In the genomic region with DNA sequence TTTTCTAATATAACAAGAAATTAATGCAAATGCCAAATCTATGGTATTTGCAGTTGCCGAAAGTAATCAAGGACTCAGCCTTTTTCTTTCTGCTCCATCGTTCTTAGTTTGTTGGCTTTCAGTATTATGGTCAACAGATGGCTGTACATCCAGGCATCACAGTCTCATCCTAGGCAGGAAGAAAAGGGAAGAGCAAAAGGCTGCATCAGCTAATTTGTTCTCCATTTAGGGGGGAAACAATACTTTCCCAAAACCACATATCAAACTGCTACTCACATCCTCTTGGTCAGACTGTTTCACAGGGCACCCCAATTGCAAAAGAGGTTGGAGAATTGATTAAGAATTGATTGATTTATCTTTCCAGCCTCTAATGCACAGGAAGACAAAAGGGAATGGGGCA, we compare ENCODE assay signal across 35 cellular contexts.
"Had no signal": no experiment of that assay in that cellular context is flagged by ENCODE, and none has a peak within 500 bp of the region (broad histone marks: within the 10 kb centered on the region; RNA-seq: fewer than 3 reads in every experiment).

No MANE protein-coding gene starts in this region.

- H3K27me3 ChIP-seq: ascending aorta, cardiac muscle cell had no signal

- FAIRE-seq: bronchial epithelial cell, TTC549 had no signal

- H3K27ac ChIP-seq: ascending aorta, cardiac muscle cell, VCaP had no signal

- H3K4me1 ChIP-seq: ascending aorta had no signal

- H3K36me3 ChIP-seq: ascending aorta, cardiac muscle cell had no signal

- H3K27ac Mint-ChIP-seq: activated B cell treated with CpG ODN at 0.5 μM for 24 hours; activated CD4-positive, alpha-beta memory T cell treated with anti-CD3 and anti-CD28 coated beads for 36 hours; activated CD4-positive, alpha-beta T cell treated with anti-CD3 and anti-CD28 coated beads, Interleukin-2, amount 10 ng/mL, durations not matched to agents 24 days and 14 days; activated CD8-positive, alpha-beta T cell treated with anti-CD3 and anti-CD28 coated beads for 36 hours; activated naive CD4-positive, alpha-beta T cell treated with anti-CD3 and anti-CD28 coated beads, Interleukin-2, amount 10 ng/mL, durations not matched to agents 7 days and 5 days; activated naive CD4-positive, alpha-beta T cell treated with anti-CD3 and anti-CD28 coated beads, Interleukin-2, amount 50 U/mL, for 24 hours; activated naive CD8-positive, alpha-beta T cell; activated naive CD8-positive, alpha-beta T cell treated with anti-CD3 and anti-CD28 coated beads, Interleukin-2, amount 10 ng/mL, durations not matched to agents 7 days and 5 days; activated naive CD8-positive, alpha-beta T cell treated with anti-CD3 and anti-CD28 coated beads, Interleukin-2, amount 50 U/mL, for 24 hours; activated T-helper 2 cell treated with anti-CD3 and anti-CD28 coated beads, Interferon-gamma antibody, Interleukin-2, Interleukin-4, amounts not matched to agents 10 μg/mL and 5 μg/mL and 100 μg/mL, durations not matched to agents 14 hours and 24 hours and 36 hours; T-helper 1 cell treated with Interleukin-12 subunit alpha and Interleukin-12 subunit beta and Interleukin-4 antibody, amounts not matched to agents 30 μg/mL and 1 μg/mL, for 36 hours; T-helper 2 cell treated with Interferon-gamma antibody and Interleukin-4, amounts not matched to agents 5 μg/mL and 100 μg/mL, for 36 hours had no signal

- H3K9me3 Mint-ChIP-seq: activated B cell treated with CpG ODN at 0.5 μM for 24 hours; activated CD4-positive, alpha-beta memory T cell treated with anti-CD3 and anti-CD28 coated beads for 36 hours; activated CD4-positive, alpha-beta T cell treated with anti-CD3 and anti-CD28 coated beads, Interleukin-2, amount 10 ng/mL, durations not matched to agents 24 days and 14 days; activated CD8-positive, alpha-beta T cell treated with anti-CD3 and anti-CD28 coated beads for 36 hours; activated naive CD4-positive, alpha-beta T cell treated with anti-CD3 and anti-CD28 coated beads, Interleukin-2, amount 10 ng/mL, durations not matched to agents 7 days and 5 days; activated naive CD4-positive, alpha-beta T cell treated with anti-CD3 and anti-CD28 coated beads, Interleukin-2, amount 50 U/mL, for 24 hours; activated naive CD8-positive, alpha-beta T cell treated with anti-CD3 and anti-CD28 coated beads, Interleukin-2, amount 10 ng/mL, durations not matched to agents 7 days and 5 days; activated naive CD8-positive, alpha-beta T cell treated with anti-CD3 and anti-CD28 coated beads, Interleukin-2, amount 50 U/mL, for 24 hours; activated T-cell treated with anti-CD3 and anti-CD28 coated beads, Interleukin-2, amount 50 U/mL, for 4 hours; activated T-helper 2 cell treated with anti-CD3 and anti-CD28 coated beads, Interferon-gamma antibody, Interleukin-2, Interleukin-4, amounts not matched to agents 10 μg/mL and 5 μg/mL and 100 μg/mL, durations not matched to agents 14 hours and 24 hours and 36 hours; brain; central memory CD8-positive, alpha-beta T cell; T-helper 1 cell treated with Interleukin-12 subunit alpha and Interleukin-12 subunit beta and Interleukin-4 antibody, amounts not matched to agents 30 μg/mL and 1 μg/mL, for 36 hours; T-helper 2 cell treated with Interferon-gamma antibody and Interleukin-4, amounts not matched to agents 5 μg/mL and 100 μg/mL, for 36 hours had no signal

- H3K4me1 Mint-ChIP-seq: activated B cell treated with CpG ODN at 0.5 μM for 24 hours; central memory CD8-positive, alpha-beta T cell had no signal

- H3K36me3 Mint-ChIP-seq: activated CD4-positive, alpha-beta memory T cell treated with anti-CD3 and anti-CD28 coated beads for 36 hours; activated naive CD4-positive, alpha-beta T cell treated with anti-CD3 and anti-CD28 coated beads, Interleukin-2, amount 10 ng/mL, durations not matched to agents 7 days and 5 days; activated naive CD4-positive, alpha-beta T cell treated with anti-CD3 and anti-CD28 coated beads, Interleukin-2, amount 50 U/mL, for 24 hours; activated naive CD8-positive, alpha-beta T cell; activated naive CD8-positive, alpha-beta T cell treated with anti-CD3 and anti-CD28 coated beads, Interleukin-2, amount 10 ng/mL, durations not matched to agents 7 days and 5 days; brain had no signal

- H3K9me3 ChIP-seq: ascending aorta had no signal

- H3K4me3 Mint-ChIP-seq: activated B cell treated with CpG ODN at 0.5 μM for 24 hours; activated CD4-positive, alpha-beta memory T cell treated with anti-CD3 and anti-CD28 coated beads for 36 hours; activated CD4-positive, alpha-beta T cell treated with anti-CD3 and anti-CD28 coated beads, Interleukin-2, amount 10 ng/mL, durations not matched to agents 24 days and 14 days; activated CD8-positive, alpha-beta T cell treated with anti-CD3 and anti-CD28 coated beads for 36 hours; activated naive CD4-positive, alpha-beta T cell treated with anti-CD3 and anti-CD28 coated beads, Interleukin-2, amount 10 ng/mL, durations not matched to agents 7 days and 5 days; activated naive CD4-positive, alpha-beta T cell treated with anti-CD3 and anti-CD28 coated beads, Interleukin-2, amount 50 U/mL, for 24 hours; activated naive CD8-positive, alpha-beta T cell; activated naive CD8-positive, alpha-beta T cell treated with anti-CD3 and anti-CD28 coated beads, Interleukin-2, amount 10 ng/mL, durations not matched to agents 7 days and 5 days; activated naive CD8-positive, alpha-beta T cell treated with anti-CD3 and anti-CD28 coated beads, Interleukin-2, amount 50 U/mL, for 24 hours; activated T-cell treated with anti-CD3 and anti-CD28 coated beads, Interleukin-2, amount 50 U/mL, for 4 hours; brain; central memory CD8-positive, alpha-beta T cell; T-helper 1 cell treated with Interleukin-12 subunit alpha and Interleukin-12 subunit beta and Interleukin-4 antibody, amounts not matched to agents 30 μg/mL and 1 μg/mL, for 36 hours; T-helper 2 cell treated with Interferon-gamma antibody and Interleukin-4, amounts not matched to agents 5 μg/mL and 100 μg/mL, for 36 hours had no signal

- DNase-seq: activated B cell treated with CpG ODN at 0.5 μM for 24 hours; activated CD4-positive, alpha-beta memory T cell treated with anti-CD3 and anti-CD28 coated beads for 36 hours; activated CD4-positive, alpha-beta T cell treated with anti-CD3 and anti-CD28 coated beads for 4 hours; activated CD4-positive, alpha-beta T cell treated with anti-CD3 and anti-CD28 coated beads, Interleukin-2, amount 10 ng/mL, durations not matched to agents 24 days and 14 days; activated CD4-positive, alpha-beta T cell treated with anti-CD3 and anti-CD28 coated beads, Interleukin-2, amount 50 U/mL, for 1 hour; activated CD4-positive, alpha-beta T cell treated with anti-CD3 and anti-CD28 coated beads, Interleukin-2, amount 50 U/mL, for 4 hours; activated CD4-positive, CD25-positive, alpha-beta regulatory T cell treated with anti-CD3 and anti-CD28 coated beads, Interleukin-2, amount 50 U/mL, for 72 hours; activated CD8-positive, alpha-beta memory T cell treated with anti-CD3 and anti-CD28 coated beads, Interleukin-2, amount 50 U/mL, for 4 hours; activated CD8-positive, alpha-beta T cell treated with anti-CD3 and anti-CD28 coated beads for 36 hours; activated effector memory CD4-positive, alpha-beta T cell treated with Interleukin-2 at 50 U/mL for 16 hours; activated gamma-delta T cell; activated naive CD4-positive, alpha-beta T cell treated with anti-CD3 and anti-CD28 coated beads, Interleukin-2, amount 10 ng/mL, durations not matched to agents 7 days and 5 days; activated naive CD4-positive, alpha-beta T cell treated with Interleukin-2 at 50 U/mL for 16 hours; activated naive CD8-positive, alpha-beta T cell treated with anti-CD3 and anti-CD28 coated beads, Interleukin-2, amount 10 ng/mL, durations not matched to agents 7 days and 5 days; activated naive CD8-positive, alpha-beta T cell treated with anti-CD3 and anti-CD28 coated beads, Interleukin-2, amount 50 U/mL, for 24 hours; activated T-cell treated with anti-CD3 and anti-CD28 coated beads for 4 hours; activated T-cell treated with anti-CD3 and anti-CD28 coated beads, Interleukin-2, amount 50 U/mL, for 1 hour; activated T-cell treated with anti-CD3 and anti-CD28 coated beads, Interleukin-2, amount 50 U/mL, for 4 hours; amygdala; caudate nucleus; cerebellar nuclear complex; T-helper 2 cell; T-helper 9 cell had no signal

- H3K4me3 ChIP-seq: ascending aorta, cardiac muscle cell had no signal

- ATAC-seq: activated CD8-positive, alpha-beta T cell treated with anti-CD3 and anti-CD28 coated beads for 36 hours; activated naive CD8-positive, alpha-beta T cell treated with anti-CD3 and anti-CD28 coated beads, Interleukin-2, amount 50 U/mL, for 24 hours; activated T-cell treated with anti-CD3 and anti-CD28 coated beads, Interleukin-2, amount 50 U/mL, for 4 hours had no signal

- H3K27me3 Mint-ChIP-seq: activated naive CD4-positive, alpha-beta T cell treated with anti-CD3 and anti-CD28 coated beads, Interleukin-2, amount 50 U/mL, for 24 hours; activated naive CD8-positive, alpha-beta T cell treated with anti-CD3 and anti-CD28 coated beads, Interleukin-2, amount 10 ng/mL, durations not matched to agents 7 days and 5 days had no signal
